ENCODE assay signal across 13 cellular contexts in genomic region chr1:170668301-170668789, GRCh38. TPM values are rescaled to one million over a fixed set of nuclear protein-coding genes. Genes with fewer than 3 reads are reported as not detected.
DNase-seq lines count a peak whose midpoint lies in the region; ATAC-seq, FAIRE-seq and TF ChIP-seq lines count a peak whose summit lies in the region.
"Had no signal": no experiment of that assay in that cellular context is flagged by ENCODE, and none has a peak within 500 bp of the region (broad histone marks: within the 10 kb centered on the region; RNA-seq: fewer than 3 reads in every experiment).

No MANE protein-coding gene starts in this region.

- ATAC-seq in PC-3 (peak; percentile 24), HG03378 (IDR thresholded peaks at IDR 0.05; ENCODE audit: unreplicated experiment) (no peak)
- ATAC-seq: effector memory CD8-positive, alpha-beta T cell had no signal

- H4K20me1 ChIP-seq in PC-3 (ENCODE audit: low read length) (no peaks in the 10 kb centered on the region), hepatocyte (ENCODE audit: insufficient read depth, poor library complexity, severe bottlenecking) (no peaks in the 10 kb centered on the region)

- no peaks in the 10 kb centered on the region for H3F3A ChIP-seq in PC-3 (ENCODE audit: low read length, unreplicated experiment)

- H3K9me3 Mint-ChIP-seq in activated CD4-positive, alpha-beta T cell treated with anti-CD3 and anti-CD28 coated beads, Interleukin-2, amount 10 ng/mL, durations not matched to agents 24 days and 14 days: peaks cover 12% of the 10 kb centered on the region
- H3K9me3 Mint-ChIP-seq: effector memory CD8-positive, alpha-beta T cell; memory B cell had no signal

- no peaks in the 10 kb centered on the region for H3K36me3 ChIP-seq in PC-3 (ENCODE audit: low read depth, low read length)
- no peaks in the 10 kb centered on the region for H3K36me3 ChIP-seq in hepatocyte (replicated peaks; ENCODE audit: insufficient read depth, low read depth)
- no peaks in the 10 kb centered on the region for H3K36me3 ChIP-seq in small intestine (ENCODE audit: control insufficient read depth in 2 of 2, insufficient read depth in 2 of 2, low read length in 2 of 2)
- no peaks in the 10 kb centered on the region for H3K36me3 ChIP-seq in colonic mucosa
- H3K36me3 ChIP-seq: SJSA1 had no signal

- H3K4me3 ChIP-seq in PC-3 (ENCODE audit: low read length) (peak overlapping the region; percentile 58), hepatocyte (no peak overlapping the region), small intestine (ENCODE audit: low read depth in 1 of 2, low read length in 2 of 2) (no peak overlapping the region), colonic mucosa (no peak overlapping the region)
- H3K4me3 ChIP-seq: SJSA1 had no signal

- peak overlapping the region; percentile 22 for H3K4me3 Mint-ChIP-seq in activated CD4-positive, alpha-beta T cell treated with anti-CD3 and anti-CD28 coated beads, Interleukin-2, amount 10 ng/mL, durations not matched to agents 24 days and 14 days
- H3K4me3 Mint-ChIP-seq: memory B cell had no signal

- H3K9ac ChIP-seq in PC-3 (ENCODE audit: low read length) (no peak overlapping the region), colonic mucosa (ENCODE audit: low read depth in 2 of 2, low read length in 2 of 2) (no peak overlapping the region)

- peaks cover 33% of the 10 kb centered on the region for H3K27me3 ChIP-seq in PC-3 (ENCODE audit: low read length)
- peaks cover 97% of the 10 kb centered on the region for H3K27me3 ChIP-seq in hepatocyte
- peaks cover 4 to 45% of the 10 kb centered on the region in 2 donors for H3K27me3 ChIP-seq in small intestine (ENCODE audit: control insufficient read depth in 2 of 2, insufficient read depth in 2 of 2, low read length in 2 of 2)
- peaks cover 71% of the 10 kb centered on the region for H3K27me3 ChIP-seq in colonic mucosa
- H3K27me3 ChIP-seq: SJSA1 had no signal

- no peak overlapping the region for H3K27ac Mint-ChIP-seq in activated CD4-positive, alpha-beta T cell treated with anti-CD3 and anti-CD28 coated beads, Interleukin-2, amount 10 ng/mL, durations not matched to agents 24 days and 14 days
- H3K27ac Mint-ChIP-seq: CD4-positive, alpha-beta memory T cell; effector memory CD8-positive, alpha-beta T cell; memory B cell had no signal

- no peaks in the 10 kb centered on the region for H3K4me1 ChIP-seq in PC-3 (ENCODE audit: insufficient read depth, low read length)
- H3K4me1 ChIP-seq in hepatocyte (ENCODE audit: insufficient read depth): peaks cover 9% of the 10 kb centered on the region
- peaks cover 0 to 4% of the 10 kb centered on the region in 2 donors for H3K4me1 ChIP-seq in small intestine (ENCODE audit: control insufficient read depth in 2 of 2, insufficient read depth in 1 of 2, low read depth in 1 of 2, low read length in 1 of 2)
- H3K4me1 ChIP-seq in colonic mucosa: peaks cover 7% of the 10 kb centered on the region

- POLR2A ChIA-PET in PC-3 (lab: Charles Lee; ENCODE audit: unreplicated experiment): no interaction called here
- POLR2A ChIA-PET in HEK293T (lab: Yijun Ruan, JAX): no interaction called here

- CTCF ChIA-PET in PC-3 (lab: Charles Lee) (no interaction called here), HEK293T (lab: Yijun Ruan, JAX) (no interaction called here)

- H2AFZ ChIP-seq in PC-3 (ENCODE audit: low read length): peak overlapping the region; percentile 65
- no peak overlapping the region for H2AFZ ChIP-seq in hepatocyte

- intact Hi-C loops in activated CD4-positive, alpha-beta T cell treated with anti-CD3 and anti-CD28 coated beads, Interleukin-2, amount 10 ng/mL, durations not matched to agents 24 days and 14 days (cut with micrococcal nuclease): loop anchor here (10.0 kb wide), 1 partner anchor 744 kb away; no protein-coding TSS in a partner anchor
- intact Hi-C loops in PC-3 (cut with micrococcal nuclease): no loop called here
- intact Hi-C loops in colonic mucosa (cut with DNase I): no loop called here

- H3K4me2 ChIP-seq in PC-3 (ENCODE audit: low read length): peak overlapping the region; percentile 76
- peak overlapping the region; percentile 87 for H3K4me2 ChIP-seq in hepatocyte

- H3K79me2 ChIP-seq in PC-3 (ENCODE audit: low read length) (no peaks in the 10 kb centered on the region), hepatocyte (peaks cover 79% of the 10 kb centered on the region)

- DNase-seq in activated CD4-positive, alpha-beta T cell treated with anti-CD3 and anti-CD28 coated beads, Interleukin-2, amount 10 ng/mL, durations not matched to agents 24 days and 14 days: no peak
- no peak for DNase-seq in activated CD4-positive, alpha-beta T cell treated with anti-CD3 and anti-CD28 coated beads, Interleukin-2, amount 50 U/mL, for 4 hours
- no peak for DNase-seq in PC-3
- DNase-seq in hepatocyte (ENCODE audit: low spot score): no peak
- DNase-seq in small intestine: peak; percentile 2
- DNase-seq in colonic mucosa: no peak
- no peak for DNase-seq in HEK293T (ENCODE audit: extremely low spot score)
- DNase-seq: CD4-positive, alpha-beta memory T cell; effector memory CD8-positive, alpha-beta T cell; stimulated activated CD4-positive, alpha-beta T cell treated with anti-CD3 and anti-CD28 coated beads, Interleukin-4, amount 100 ng/mL, for 24 hours had no signal

- H3K9me3 ChIP-seq in PC-3 (ENCODE audit: low read length) (no peaks in the 10 kb centered on the region), hepatocyte (ENCODE audit: low read depth) (no peaks in the 10 kb centered on the region), small intestine (ENCODE audit: control insufficient read depth, low read depth) (no peaks in the 10 kb centered on the region), colonic mucosa (no peaks in the 10 kb centered on the region)
- H3K9me3 ChIP-seq: SJSA1 had no signal

- H3K9me2 ChIP-seq in PC-3 (replicated peaks; ENCODE audit: low read length): no peaks in the 10 kb centered on the region
- H3K9me2 ChIP-seq in hepatocyte (replicated peaks; ENCODE audit: insufficient read depth): no peaks in the 10 kb centered on the region

- H3K36me3 Mint-ChIP-seq in activated CD4-positive, alpha-beta T cell treated with anti-CD3 and anti-CD28 coated beads, Interleukin-2, amount 10 ng/mL, durations not matched to agents 24 days and 14 days (ENCODE audit: low read depth): peaks cover 3% of the 10 kb centered on the region
- H3K36me3 Mint-ChIP-seq: memory B cell had no signal

- BruUV-seq in PC-3 (replicated peaks; lab: Mats Ljungman, UMichigan): no TSS peak

- H3K27ac ChIP-seq in PC-3 (ENCODE audit: low read length) (no peak overlapping the region), hepatocyte (peak overlapping the region; percentile 94), small intestine (ENCODE audit: low read depth in 1 of 2, low read length in 1 of 2) (no peak overlapping the region), colonic mucosa (no peak overlapping the region)
- H3K27ac ChIP-seq: SJSA1 had no signal

- H3K4me1 Mint-ChIP-seq in activated CD4-positive, alpha-beta T cell treated with anti-CD3 and anti-CD28 coated beads, Interleukin-2, amount 10 ng/mL, durations not matched to agents 24 days and 14 days: peaks cover 10% of the 10 kb centered on the region

- H3K27me3 Mint-ChIP-seq in activated CD4-positive, alpha-beta T cell treated with anti-CD3 and anti-CD28 coated beads, Interleukin-2, amount 10 ng/mL, durations not matched to agents 24 days and 14 days: peaks cover 94% of the 10 kb centered on the region

- TF ChIP-seq CTCF in PC-3 (conservative IDR thresholded peaks at IDR 0.05; ENCODE audit: low read depth, low read length) (no peak), hepatocyte (IDR thresholded peaks at IDR 0.05; ENCODE audit: poor library complexity) (no peak), colonic mucosa (IDR thresholded peaks at IDR 0.05) (no peak)

- WGBS in hepatocyte (ENCODE audit: low lambda C conversion rate, missing lambda C conversion rate): 6% methylated on average over 28 of the region's 28 CpGs
- WGBS in small intestine, 3 donors: 5 to 12% (median 11%) methylated on average over 28 of the region's 28 CpGs

- FAIRE-seq in small intestine (lab: Jason Lieb, UNC): no peak

TF ChIP-seq in HEK293T, 16 proteins besides CTCF, POLR2A, EP300 and RAD21:
- no peak for TF ChIP-seq FOXK2 (IDR thresholded peaks at IDR 0.05)
- TF ChIP-seq ZNF384 (IDR thresholded peaks at IDR 0.05): no peak
- no peak for TF ChIP-seq HDGF (IDR thresholded peaks at IDR 0.05; ENCODE audit: borderline replicate concordance)
- no peak for TF ChIP-seq CTBP1 (IDR thresholded peaks at IDR 0.05; ENCODE audit: borderline replicate concordance)
- TF ChIP-seq PKNOX1 (IDR thresholded peaks at IDR 0.05): no peak
- TF ChIP-seq ARNT (IDR thresholded peaks at IDR 0.05): no peak
- no peak for TF ChIP-seq LEF1 (IDR thresholded peaks at IDR 0.05; ENCODE audit: borderline replicate concordance)
- TF ChIP-seq FOXA1 (IDR thresholded peaks at IDR 0.05): no peak
- TF ChIP-seq L3MBTL2 (conservative IDR thresholded peaks at IDR 0.05): no peak
- TF ChIP-seq NFRKB (IDR thresholded peaks at IDR 0.05): no peak
- TF ChIP-seq SUZ12 (IDR thresholded peaks at IDR 0.05): no peak
- no peak for TF ChIP-seq TARDBP (IDR thresholded peaks at IDR 0.05)
- no peak for TF ChIP-seq ELF4 (IDR thresholded peaks at IDR 0.05)
- no peak for TF ChIP-seq FOXM1 (IDR thresholded peaks at IDR 0.05; ENCODE audit: borderline replicate concordance)
- no peak for TF ChIP-seq BHLHE40 (IDR thresholded peaks at IDR 0.05; ENCODE audit: borderline replicate concordance)
- TF ChIP-seq SP1 (IDR thresholded peaks at IDR 0.05): no peak

RNA-seq across cellular contexts. Expression of gene PRRX1, which starts 4.4 kb away (rescaled TPM):
- not detected in 2 replicates for total RNA-seq in activated CD4-positive, alpha-beta T cell treated with anti-CD3 and anti-CD28 coated beads, Interleukin-2, amount 10 ng/mL, durations not matched to agents 24 days and 14 days
- total RNA-seq in PC-3 (2014; rRNA removed) (not detected in 2 replicates), hepatocyte (41.5 and 42.3 TPM in 2 replicates), colonic mucosa (1 to 10 TPM; 1.5 to 2.5 TPM)
- polyA plus RNA-seq in hepatocyte (9.8 and 11.0 TPM in 2 replicates), small intestine (1 to 10 TPM in 1 of 3 donors, under 1 TPM in 2; 0.22 to 1.7 (median 0.54) TPM)
- total RNA-seq: CD4-positive, alpha-beta memory T cell had no signal
- polyA plus RNA-seq: CD4-positive, alpha-beta memory T cell had no signal

Comparison
In these comparisons a context has a peak if more than half of its experiments do, and no peak if none do; other contexts are left out.
1. RNA of gene PRRX1, which starts 4.4 kb away (total RNA-seq): 41.5 to 42.3 TPM in hepatocyte; 1.5 to 2.5 TPM in colonic mucosa, not detected in activated CD4-positive, alpha-beta T cell treated with anti-CD3 and anti-CD28 coated beads, Interleukin-2, amount 10 ng/mL, durations not matched to agents 24 days and 14 days and not detected in PC-3; every median in the first group is over 10 times any median in the second.